1 cellular context compared by ENCODE assay signal in genomic region chr16:46973457-46974324, GRCh38.
A peak's percentile ranks its signal among the peaks of the same experiment; 100 is the strongest.
TF ChIP-seq lines count a peak whose summit lies in the region.

DNAJA2 (minus strand) TSS chr16:46973674; CDS start chr16:46973572, 102 bp downstream.

TF ChIP-seq in H1, 55 proteins besides CTCF, POLR2A, EP300 and RAD21 (continued from another document):
- TF ChIP-seq SIN3A (conservative IDR thresholded peaks at IDR 0.05 in 1 of 2, IDR thresholded peaks at IDR 0.05 in 1 of 2; ENCODE audit: low read depth in 1 of 2, low read length in 2 of 2) (peak in 1 of 2 experiments; percentile 52; a peak in 1 of 4 replicates), PHF8 (conservative IDR thresholded peaks at IDR 0.05; ENCODE audit: low read depth, low read length) (peak; percentile 83), GTF2F1 (IDR thresholded peaks at IDR 0.05; ENCODE audit: borderline replicate concordance, low read depth, low read length) (peak; percentile 24; the same call in 1 of the 2 replicates), NRF1 (IDR thresholded peaks at IDR 0.05; ENCODE audit: low read depth, low read length) (no peak), POLR2AphosphoS5 (IDR thresholded peaks at IDR 0.05; ENCODE audit: low read depth, low read length) (peak; percentile 87), EGR1 (IDR thresholded peaks at IDR 0.05; ENCODE audit: borderline replicate concordance, low read depth, low read length) (peak; percentile 78; the same call in 1 of the 2 replicates), KDM5A (IDR thresholded peaks at IDR 0.05; ENCODE audit: low read length) (no peak), JUN (IDR thresholded peaks at IDR 0.05; ENCODE audit: low read depth, low read length) (no peak), KDM1A (IDR thresholded peaks at IDR 0.05; ENCODE audit: borderline replicate concordance, low read length) (no peak), TBP (IDR thresholded peaks at IDR 0.05; ENCODE audit: low read depth, low read length) (peak; percentile 67), TEAD4 (IDR thresholded peaks at IDR 0.05; ENCODE audit: low read depth, low read length) (0 out of 2 replicates have a peak, but pooled peaks have one; percentile 34), ASH2L (IDR thresholded peaks at IDR 0.05; ENCODE audit: low read length) (peak; percentile 81), MAX (IDR thresholded peaks at IDR 0.05) (no peak; the same call in none of the 2 replicates), SP1 (IDR thresholded peaks at IDR 0.05; ENCODE audit: low read depth, low read length) (peak; percentile 24; the same call in 1 of the 2 replicates), SP4 (IDR thresholded peaks at IDR 0.05; ENCODE audit: low read length) (no peak), CHD2 (IDR thresholded peaks at IDR 0.05; ENCODE audit: low read length) (peak; percentile 64; the same call in 1 of the 2 replicates), CREB1 (IDR thresholded peaks at IDR 0.05) (peak; percentile 87)
- TF ChIP-seq, protein P1, sequence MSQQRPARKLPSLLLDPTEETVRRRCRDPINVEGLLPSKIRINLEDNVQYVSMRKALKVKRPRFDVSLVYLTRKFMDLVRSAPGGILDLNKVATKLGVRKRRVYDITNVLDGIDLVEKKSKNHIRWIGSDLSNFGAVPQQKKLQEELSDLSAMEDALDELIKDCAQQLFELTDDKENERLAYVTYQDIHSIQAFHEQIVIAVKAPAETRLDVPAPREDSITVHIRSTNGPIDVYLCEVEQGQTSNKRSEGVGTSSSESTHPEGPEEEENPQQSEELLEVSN (IDR thresholded peaks at IDR 0.05), result peak; percentile 70
